Comparison of ENCODE assay signal across 8 cellular contexts in genomic region chr6:47787620-47788497, GRCh38. TPM values are rescaled to one million over a fixed set of nuclear protein-coding genes. Genes with fewer than 3 reads are reported as not detected.
A peak's percentile ranks its signal among the peaks of the same experiment; 100 is the strongest.
DNase-seq lines count a peak whose midpoint lies in the region; TF ChIP-seq lines count a peak whose summit lies in the region.
"Had no signal": no experiment of that assay in that cellular context is flagged by ENCODE, and none has a peak within 500 bp of the region (broad histone marks: within the 10 kb centered on the region; RNA-seq: fewer than 3 reads in every experiment).

No MANE protein-coding gene starts in this region.

- no peaks in the 10 kb centered on the region for H3K9me3 ChIP-seq in ascending aorta
- H3K9me3 ChIP-seq in hepatocyte (ENCODE audit: low read depth) = no peaks in the 10 kb centered on the region

- H3K4me1 ChIP-seq in ascending aorta (no peaks in the 10 kb centered on the region), hepatocyte (ENCODE audit: insufficient read depth) (no peaks in the 10 kb centered on the region)

- H3K79me2 ChIP-seq in hepatocyte = no peaks in the 10 kb centered on the region

- TF ChIP-seq CTCF in GM12875 (IDR thresholded peaks at IDR 0.05; ENCODE audit: borderline replicate concordance, insufficient read depth, low read depth, low read length) = peak; percentile 81
- TF ChIP-seq CTCF in HFF-Myc (IDR thresholded peaks at IDR 0.05; ENCODE audit: low read depth, low read length, missing control alignments) = peak; percentile 90
- peak; percentile 32 to 79 (median 74) for TF ChIP-seq CTCF in ascending aorta (IDR thresholded peaks at IDR 0.05)
- peak; percentile 97 for TF ChIP-seq CTCF in hepatocyte (IDR thresholded peaks at IDR 0.05; ENCODE audit: poor library complexity)

- no peak overlapping the region for H3K27ac ChIP-seq in ascending aorta
- peak overlapping the region; percentile 7 for H3K27ac ChIP-seq in hepatocyte
- H3K27ac ChIP-seq: skin epidermis had no signal

- H4K20me1 ChIP-seq in hepatocyte (ENCODE audit: insufficient read depth, poor library complexity, severe bottlenecking) = no peaks in the 10 kb centered on the region

- WGBS in hepatocyte (ENCODE audit: low lambda C conversion rate, missing lambda C conversion rate) = 19% methylated on average over 20 of the region's 20 CpGs

- intact Hi-C loops in ascending aorta (cut with DNase I) = loop anchor here (5.0 kb wide), 1 partner anchor 1624 kb away; no protein-coding TSS in a partner anchor

- H3K9me2 ChIP-seq in hepatocyte (replicated peaks; ENCODE audit: insufficient read depth) = no peaks in the 10 kb centered on the region

- H2AFZ ChIP-seq in hepatocyte = peak overlapping the region; percentile 18

- no peaks in the 10 kb centered on the region for H3K27me3 ChIP-seq in ascending aorta
- no peaks in the 10 kb centered on the region for H3K27me3 ChIP-seq in hepatocyte

- DNase-seq in HFF-Myc (ENCODE audit: extremely low read depth, low read depth) = peak; percentile 11
- DNase-seq in NCI-H1092 treated with DMSO at 0.1 percent for 48 hours (lab: John Stamatoyannopoulos, UW) = peak; percentile 43
- peak; percentile 20 for DNase-seq in T follicular helper cell (ENCODE audit: low read depth)
- DNase-seq in ascending aorta (ENCODE audit: low spot score in 2 of 2) = no peak
- peak; percentile 86 for DNase-seq in hepatocyte (ENCODE audit: low spot score)
- DNase-seq in skeletal muscle cell (ENCODE audit: low read depth) = peak; percentile 27

- no peak overlapping the region for H3K4me3 ChIP-seq in GM12875 (ENCODE audit: low read depth, low read length)
- H3K4me3 ChIP-seq in HFF-Myc (replicated peaks; ENCODE audit: low read depth, low read length) = no peak overlapping the region
- no peak overlapping the region for H3K4me3 ChIP-seq in ascending aorta
- no peak overlapping the region for H3K4me3 ChIP-seq in hepatocyte
- H3K4me3 ChIP-seq in skeletal muscle cell (ENCODE audit: low read depth, low read length) = peak overlapping the region; percentile 7

- H3K36me3 ChIP-seq in ascending aorta (no peaks in the 10 kb centered on the region), hepatocyte (replicated peaks; ENCODE audit: insufficient read depth, low read depth) (no peaks in the 10 kb centered on the region)

- peak overlapping the region; percentile 59 for H3K4me2 ChIP-seq in hepatocyte

RNA-seq across cellular contexts. Expression of gene OPN5, which starts 6.0 kb away (rescaled TPM):
- total RNA-seq in ascending aorta = not detected
- total RNA-seq in hepatocyte = not detected in 2 replicates
- polyA plus RNA-seq in hepatocyte = not detected in 2 replicates

Comparison
In these comparisons a context has a peak if more than half of its experiments do, and no peak if none do; other contexts are left out.
1. DNase-seq: peak in HFF-Myc (single experiment), NCI-H1092 treated with DMSO at 0.1 percent for 48 hours (single experiment), T follicular helper cell (single experiment), hepatocyte (single experiment) and skeletal muscle cell (single experiment); none in ascending aorta (0 of 2).
2. Peak in every context shown above with its lines, with median percentiles within 50 percentile points of each other: CTCF ChIP-seq.